1 cellular context compared by ENCODE assay signal in the genomic region with DNA sequence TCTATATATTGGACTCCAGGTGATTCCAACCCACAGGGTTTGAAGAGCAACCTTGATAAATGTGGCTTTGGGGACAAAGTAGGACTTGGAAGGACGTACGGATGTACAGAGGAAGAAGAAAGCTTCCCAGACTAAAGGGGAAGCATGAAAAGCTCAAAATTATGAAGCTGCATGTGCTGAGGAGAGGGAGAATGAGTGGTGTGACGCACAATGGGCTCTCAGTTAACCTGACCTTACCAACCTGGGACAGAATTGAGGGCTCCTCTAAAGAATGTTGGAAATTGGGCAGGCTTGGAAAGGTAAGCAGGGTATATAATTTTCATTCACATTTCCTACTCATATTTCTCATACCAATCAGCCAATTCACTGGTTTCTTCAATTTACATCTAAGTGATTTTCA.
TF ChIP-seq lines count a peak whose summit lies in the region.

No MANE protein-coding gene starts in this region.

TF ChIP-seq in GM23338, 12 proteins besides CTCF, POLR2A, EP300 and RAD21 (continued from another document):
- TF ChIP-seq, protein P1, sequence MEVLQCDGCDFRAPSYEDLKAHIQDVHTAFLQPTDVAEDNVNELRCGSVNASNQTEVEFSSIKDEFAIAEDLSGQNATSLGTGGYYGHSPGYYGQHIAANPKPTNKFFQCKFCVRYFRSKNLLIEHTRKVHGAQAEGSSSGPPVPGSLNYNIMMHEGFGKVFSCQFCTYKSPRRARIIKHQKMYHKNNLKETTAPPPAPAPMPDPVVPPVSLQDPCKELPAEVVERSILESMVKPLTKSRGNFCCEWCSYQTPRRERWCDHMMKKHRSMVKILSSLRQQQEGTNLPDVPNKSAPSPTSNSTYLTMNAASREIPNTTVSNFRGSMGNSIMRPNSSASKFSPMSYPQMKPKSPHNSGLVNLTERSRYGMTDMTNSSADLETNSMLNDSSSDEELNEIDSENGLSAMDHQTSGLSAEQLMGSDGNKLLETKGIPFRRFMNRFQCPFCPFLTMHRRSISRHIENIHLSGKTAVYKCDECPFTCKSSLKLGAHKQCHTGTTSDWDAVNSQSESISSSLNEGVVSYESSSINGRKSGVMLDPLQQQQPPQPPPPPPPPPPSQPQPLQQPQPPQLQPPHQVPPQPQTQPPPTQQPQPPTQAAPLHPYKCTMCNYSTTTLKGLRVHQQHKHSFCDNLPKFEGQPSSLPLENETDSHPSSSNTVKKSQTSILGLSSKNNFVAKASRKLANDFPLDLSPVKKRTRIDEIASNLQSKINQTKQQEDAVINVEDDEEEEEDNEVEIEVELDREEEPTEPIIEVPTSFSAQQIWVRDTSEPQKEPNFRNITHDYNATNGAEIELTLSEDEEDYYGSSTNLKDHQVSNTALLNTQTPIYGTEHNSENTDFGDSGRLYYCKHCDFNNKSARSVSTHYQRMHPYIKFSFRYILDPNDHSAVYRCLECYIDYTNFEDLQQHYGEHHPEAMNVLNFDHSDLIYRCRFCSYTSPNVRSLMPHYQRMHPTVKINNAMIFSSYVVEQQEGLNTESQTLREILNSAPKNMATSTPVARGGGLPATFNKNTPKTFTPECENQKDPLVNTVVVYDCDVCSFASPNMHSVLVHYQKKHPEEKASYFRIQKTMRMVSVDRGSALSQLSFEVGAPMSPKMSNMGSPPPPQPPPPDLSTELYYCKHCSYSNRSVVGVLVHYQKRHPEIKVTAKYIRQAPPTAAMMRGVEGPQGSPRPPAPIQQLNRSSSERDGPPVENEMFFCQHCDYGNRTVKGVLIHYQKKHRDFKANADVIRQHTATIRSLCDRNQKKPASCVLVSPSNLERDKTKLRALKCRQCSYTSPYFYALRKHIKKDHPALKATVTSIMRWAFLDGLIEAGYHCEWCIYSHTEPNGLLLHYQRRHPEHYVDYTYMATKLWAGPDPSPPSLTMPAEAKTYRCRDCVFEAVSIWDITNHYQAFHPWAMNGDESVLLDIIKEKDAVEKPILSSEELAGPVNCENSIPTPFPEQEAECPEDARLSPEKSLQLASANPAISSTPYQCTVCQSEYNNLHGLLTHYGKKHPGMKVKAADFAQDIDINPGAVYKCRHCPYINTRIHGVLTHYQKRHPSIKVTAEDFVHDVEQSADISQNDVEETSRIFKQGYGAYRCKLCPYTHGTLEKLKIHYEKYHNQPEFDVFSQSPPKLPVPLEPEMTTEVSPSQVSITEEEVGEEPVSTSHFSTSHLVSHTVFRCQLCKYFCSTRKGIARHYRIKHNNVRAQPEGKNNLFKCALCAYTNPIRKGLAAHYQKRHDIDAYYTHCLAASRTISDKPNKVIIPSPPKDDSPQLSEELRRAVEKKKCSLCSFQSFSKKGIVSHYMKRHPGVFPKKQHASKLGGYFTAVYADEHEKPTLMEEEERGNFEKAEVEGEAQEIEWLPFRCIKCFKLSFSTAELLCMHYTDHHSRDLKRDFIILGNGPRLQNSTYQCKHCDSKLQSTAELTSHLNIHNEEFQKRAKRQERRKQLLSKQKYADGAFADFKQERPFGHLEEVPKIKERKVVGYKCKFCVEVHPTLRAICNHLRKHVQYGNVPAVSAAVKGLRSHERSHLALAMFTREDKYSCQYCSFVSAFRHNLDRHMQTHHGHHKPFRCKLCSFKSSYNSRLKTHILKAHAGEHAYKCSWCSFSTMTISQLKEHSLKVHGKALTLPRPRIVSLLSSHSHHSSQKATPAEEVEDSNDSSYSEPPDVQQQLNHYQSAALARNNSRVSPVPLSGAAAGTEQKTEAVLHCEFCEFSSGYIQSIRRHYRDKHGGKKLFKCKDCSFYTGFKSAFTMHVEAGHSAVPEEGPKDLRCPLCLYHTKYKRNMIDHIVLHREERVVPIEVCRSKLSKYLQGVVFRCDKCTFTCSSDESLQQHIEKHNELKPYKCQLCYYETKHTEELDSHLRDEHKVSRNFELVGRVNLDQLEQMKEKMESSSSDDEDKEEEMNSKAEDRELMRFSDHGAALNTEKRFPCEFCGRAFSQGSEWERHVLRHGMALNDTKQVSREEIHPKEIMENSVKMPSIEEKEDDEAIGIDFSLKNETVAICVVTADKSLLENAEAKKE (CRISPR knock-in tag; IDR thresholded peaks at IDR 0.05): no peak
- TF ChIP-seq, protein P2, sequence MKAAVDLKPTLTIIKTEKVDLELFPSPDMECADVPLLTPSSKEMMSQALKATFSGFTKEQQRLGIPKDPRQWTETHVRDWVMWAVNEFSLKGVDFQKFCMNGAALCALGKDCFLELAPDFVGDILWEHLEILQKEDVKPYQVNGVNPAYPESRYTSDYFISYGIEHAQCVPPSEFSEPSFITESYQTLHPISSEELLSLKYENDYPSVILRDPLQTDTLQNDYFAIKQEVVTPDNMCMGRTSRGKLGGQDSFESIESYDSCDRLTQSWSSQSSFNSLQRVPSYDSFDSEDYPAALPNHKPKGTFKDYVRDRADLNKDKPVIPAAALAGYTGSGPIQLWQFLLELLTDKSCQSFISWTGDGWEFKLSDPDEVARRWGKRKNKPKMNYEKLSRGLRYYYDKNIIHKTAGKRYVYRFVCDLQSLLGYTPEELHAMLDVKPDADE (IDR thresholded peaks at IDR 0.05): no peak
- TF ChIP-seq ZNF114 (CRISPR knock-in tag; IDR thresholded peaks at IDR 0.05) (no peak), CREB1 (CRISPR knock-in tag; IDR thresholded peaks at IDR 0.05; ENCODE audit: low read depth) (no peak)
TF ChIP-seq in GM23338: peak in this region for 0.
